18 cellular contexts compared by ENCODE assay signal in the genomic region with DNA sequence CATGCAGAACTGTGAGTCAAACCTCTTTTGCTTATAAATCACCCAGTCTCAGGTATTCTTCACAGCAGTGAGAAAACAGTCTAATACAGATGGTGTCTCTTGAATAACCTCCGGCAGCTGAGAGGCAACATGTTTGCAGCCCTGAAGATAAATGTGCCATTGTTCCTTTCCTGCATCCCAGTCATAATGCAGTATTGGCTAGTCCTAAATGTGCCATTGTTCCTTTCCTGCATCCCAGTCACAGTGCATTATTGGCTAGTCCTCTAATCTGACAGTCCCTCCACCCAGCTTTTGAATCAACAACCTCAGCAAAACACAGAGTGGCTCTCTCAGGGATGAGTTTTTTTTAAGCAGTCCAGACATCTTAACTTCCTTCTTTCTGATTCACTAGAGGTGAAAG.
"Had no signal": no experiment of that assay in that cellular context is flagged by ENCODE, and none has a peak within 500 bp of the region (broad histone marks: within the 10 kb centered on the region; RNA-seq: fewer than 3 reads in every experiment).

No MANE protein-coding gene starts in this region.

- H3K4me3 ChIP-seq: cardiac muscle cell, heart left ventricle, tibial nerve, uterus had no signal

- DNase-seq: activated CD4-positive, alpha-beta T cell treated with anti-CD3 and anti-CD28 coated beads, Interleukin-2, amount 50 U/mL, for 48 hours; activated naive CD4-positive, alpha-beta T cell; activated naive CD8-positive, alpha-beta T cell treated with anti-CD3 and anti-CD28 coated beads, Interleukin-2, amount 10 ng/mL, durations not matched to agents 7 days and 5 days; erythroblast; heart left ventricle; kidney glomerular epithelial cell; left ventricle myocardium superior; mesenchymal stem cell; naive thymus-derived CD8-positive, alpha-beta T cell; stimulated activated CD4-positive, alpha-beta T cell treated with anti-CD3 and anti-CD28 coated beads, Interleukin-2, amount 100 ng/mL, for 24 hours; stimulated activated naive CD4-positive, alpha-beta T cell treated with Interleukin-2 at 50 U/mL for 16 hours; SW 1271; uterus had no signal

- H3K4me3 Mint-ChIP-seq: activated naive CD8-positive, alpha-beta T cell treated with anti-CD3 and anti-CD28 coated beads, Interleukin-2, amount 10 ng/mL, durations not matched to agents 7 days and 5 days; dendritic cell treated with granulocyte-macrophage colony-stimulating factor and Interleukin-4, amounts not matched to agents 40 ng/mL and 50 ng/mL, for 4 days; naive thymus-derived CD8-positive, alpha-beta T cell had no signal

- H3K4me1 ChIP-seq: heart left ventricle, parathyroid adenoma, tibial nerve, uterus had no signal

- ATAC-seq: heart left ventricle; left ventricle myocardium superior; naive thymus-derived CD8-positive, alpha-beta T cell had no signal

- H3K36me3 Mint-ChIP-seq: activated naive CD8-positive, alpha-beta T cell treated with anti-CD3 and anti-CD28 coated beads, Interleukin-2, amount 10 ng/mL, durations not matched to agents 7 days and 5 days; naive thymus-derived CD8-positive, alpha-beta T cell had no signal

- H3K9me3 ChIP-seq: heart left ventricle, neutrophil, tibial nerve, uterus had no signal

- H3K27me3 Mint-ChIP-seq: activated naive CD8-positive, alpha-beta T cell treated with anti-CD3 and anti-CD28 coated beads, Interleukin-2, amount 10 ng/mL, durations not matched to agents 7 days and 5 days; dendritic cell treated with granulocyte-macrophage colony-stimulating factor and Interleukin-4, amounts not matched to agents 40 ng/mL and 50 ng/mL, for 4 days; naive thymus-derived CD8-positive, alpha-beta T cell had no signal

- H3K36me3 ChIP-seq: cardiac muscle cell, heart left ventricle, neutrophil, tibial nerve, uterus had no signal

- H3K27ac Mint-ChIP-seq: activated naive CD8-positive, alpha-beta T cell treated with anti-CD3 and anti-CD28 coated beads, Interleukin-2, amount 10 ng/mL, durations not matched to agents 7 days and 5 days; dendritic cell treated with granulocyte-macrophage colony-stimulating factor and Interleukin-4, amounts not matched to agents 40 ng/mL and 50 ng/mL, for 4 days; naive thymus-derived CD8-positive, alpha-beta T cell had no signal

- H3K4me1 Mint-ChIP-seq: activated naive CD8-positive, alpha-beta T cell treated with anti-CD3 and anti-CD28 coated beads, Interleukin-2, amount 10 ng/mL, durations not matched to agents 7 days and 5 days; naive thymus-derived CD8-positive, alpha-beta T cell had no signal
